Comparison of ENCODE assay signal across 1 cellular context in genomic region chr12:754238-754816, GRCh38.
TF ChIP-seq lines count a peak whose summit lies in the region.

No MANE protein-coding gene starts in this region.

TF ChIP-seq in GM12878, 131 proteins besides CTCF, POLR2A, EP300 and RAD21 (continued from another document):
- TF ChIP-seq HDAC6 (IDR thresholded peaks at IDR 0.05; ENCODE audit: unreplicated experiment), result no peak
- TF ChIP-seq MLLT1 (IDR thresholded peaks at IDR 0.05), result 0 out of 2 replicates have a peak, but pooled peaks have one; percentile 3
- 0 out of 2 replicates have a peak, but pooled peaks have one; percentile 11 for TF ChIP-seq CBFB (IDR thresholded peaks at IDR 0.05; ENCODE audit: low read depth)
